7 cellular contexts compared by ENCODE assay signal in genomic region chr3:40652072-40652471, GRCh38.
"Had no signal": no experiment of that assay in that cellular context is flagged by ENCODE, and none has a peak within 500 bp of the region (broad histone marks: within the 10 kb centered on the region; RNA-seq: fewer than 3 reads in every experiment).

No MANE protein-coding gene starts in this region.

- DNase-seq: GOT3, H9, HCEC 1CT, IMR-90, KBM-7 had no signal

- H3K4me3 Mint-ChIP-seq: H9 had no signal

- H3K9me3 Mint-ChIP-seq: H9 had no signal

- FAIRE-seq: H54, HTR-8/SVneo had no signal
